In genomic region chr7:30470163-30470770, GRCh38 we compare ENCODE assay signal across 9 cellular contexts. TPM values are rescaled to one million over a fixed set of nuclear protein-coding genes. Genes with fewer than 3 reads are reported as not detected.
A peak's percentile ranks its signal among the peaks of the same experiment; 100 is the strongest.
DNase-seq lines count a peak whose midpoint lies in the region; ATAC-seq and TF ChIP-seq lines count a peak whose summit lies in the region.
"Had no signal": no experiment of that assay in that cellular context is flagged by ENCODE, and none has a peak within 500 bp of the region (broad histone marks: within the 10 kb centered on the region; RNA-seq: fewer than 3 reads in every experiment).

No MANE protein-coding gene starts in this region.

- POLR2A ChIA-PET in naive thymus-derived CD8-positive, alpha-beta T cell (lab: Charles Lee) = no interaction called here

- DNase-seq in EH (ENCODE audit: low read depth) (peak; percentile 34), psoas muscle (peak; percentile 55 to 66), iPS-NIHi11 (ENCODE audit: low spot score) (no peak)
- DNase-seq in naive thymus-derived CD8-positive, alpha-beta T cell = no peak

- peaks cover 60% of the 10 kb centered on the region for H3K4me1 Mint-ChIP-seq in activated T-helper 17 cell treated with anti-CD3 and anti-CD28 coated beads, Interleukin-2, amount 50 U/mL, for 72 hours
- peaks cover 30 to 95% (median 80%) of the 10 kb centered on the region in 4 donors for H3K4me1 Mint-ChIP-seq in naive thymus-derived CD8-positive, alpha-beta T cell

- no peaks in the 10 kb centered on the region for H3K27me3 ChIP-seq in gastroesophageal sphincter
- H3K27me3 ChIP-seq in psoas muscle (ENCODE audit: insufficient read depth in 3 of 3, low read length in 2 of 3) = no peaks in the 10 kb centered on the region

- ATAC-seq in activated T-helper 17 cell treated with anti-CD3 and anti-CD28 coated beads, Interleukin-2, amount 50 U/mL, for 72 hours (replicated peaks) = no peak
- peak; percentile 26 for ATAC-seq in gastroesophageal sphincter
- peak; percentile 87 to 94 (median 92) for ATAC-seq in psoas muscle
- ATAC-seq in HG03571 (IDR thresholded peaks at IDR 0.05; ENCODE audit: unreplicated experiment) = no peak
- ATAC-seq in naive thymus-derived CD8-positive, alpha-beta T cell = no peak
- ATAC-seq in GM19455 (IDR thresholded peaks at IDR 0.05; ENCODE audit: unreplicated experiment) = no peak

- intact Hi-C loops in psoas muscle (cut with DNase I) = no loop called here

- H3K4me1 ChIP-seq in gastroesophageal sphincter (peaks cover 25 to 100% (median 50%) of the 10 kb centered on the region in 3 donors), psoas muscle (peaks cover 38% of the 10 kb centered on the region)

- H3K36me3 ChIP-seq in gastroesophageal sphincter = no peaks in the 10 kb centered on the region
- H3K36me3 ChIP-seq in psoas muscle (ENCODE audit: insufficient read depth in 1 of 2, low read depth in 1 of 2) = no peaks in the 10 kb centered on the region
- H3K36me3 ChIP-seq: HAP-1 had no signal

- H3K27me3 Mint-ChIP-seq in activated T-helper 17 cell treated with anti-CD3 and anti-CD28 coated beads, Interleukin-2, amount 50 U/mL, for 72 hours = no peaks in the 10 kb centered on the region
- no peaks in the 10 kb centered on the region for H3K27me3 Mint-ChIP-seq in naive thymus-derived CD8-positive, alpha-beta T cell

- H3K27ac Mint-ChIP-seq in activated T-helper 17 cell treated with anti-CD3 and anti-CD28 coated beads, Interleukin-2, amount 50 U/mL, for 72 hours = peak overlapping the region; percentile 69
- H3K27ac Mint-ChIP-seq in naive thymus-derived CD8-positive, alpha-beta T cell = peak overlapping the region in 2 of 10 donors; percentile 3 to 13

- no peak for TF ChIP-seq EP300 in gastroesophageal sphincter (IDR thresholded peaks at IDR 0.05)

- TF ChIP-seq CTCF in gastroesophageal sphincter (IDR thresholded peaks at IDR 0.05) (no peak), psoas muscle (IDR thresholded peaks at IDR 0.05) (no peak)

- WGBS in gastroesophageal sphincter (ENCODE audit: low coverage in 1 of 2), 2 donors = 0 to 6% methylated on average over 3 to 10 of the region's 14 CpGs
- WGBS in psoas muscle, 3 donors = 14 to 20% (median 16%) methylated on average over 14 of the region's 14 CpGs

- peak overlapping the region in 1 of 2 donors; percentile 13 for H3K4me3 ChIP-seq in gastroesophageal sphincter
- peak overlapping the region; percentile 17 for H3K4me3 ChIP-seq in psoas muscle
- H3K4me3 ChIP-seq: HAP-1 had no signal

- H3K9me3 ChIP-seq in gastroesophageal sphincter = no peaks in the 10 kb centered on the region
- H3K9me3 ChIP-seq in psoas muscle = no peaks in the 10 kb centered on the region
- H3K9me3 ChIP-seq: HAP-1 had no signal

- TF ChIP-seq POLR2A in gastroesophageal sphincter (IDR thresholded peaks at IDR 0.05) = no peak

- H3K9me3 Mint-ChIP-seq in activated T-helper 17 cell treated with anti-CD3 and anti-CD28 coated beads, Interleukin-2, amount 50 U/mL, for 72 hours = no peaks in the 10 kb centered on the region
- H3K9me3 Mint-ChIP-seq in naive thymus-derived CD8-positive, alpha-beta T cell = no peaks in the 10 kb centered on the region

- peak overlapping the region; percentile 61 for H3K4me3 Mint-ChIP-seq in activated T-helper 17 cell treated with anti-CD3 and anti-CD28 coated beads, Interleukin-2, amount 50 U/mL, for 72 hours
- H3K4me3 Mint-ChIP-seq in naive thymus-derived CD8-positive, alpha-beta T cell = peak overlapping the region in 2 of 10 donors; percentile 3 to 20

- H3K27ac ChIP-seq in gastroesophageal sphincter = peak overlapping the region; percentile 68 to 89 (median 82)
- H3K27ac ChIP-seq in psoas muscle = peak overlapping the region; percentile 76

- H3K36me3 Mint-ChIP-seq in activated T-helper 17 cell treated with anti-CD3 and anti-CD28 coated beads, Interleukin-2, amount 50 U/mL, for 72 hours (ENCODE audit: low read depth) = peaks cover 5% of the 10 kb centered on the region
- H3K36me3 Mint-ChIP-seq in naive thymus-derived CD8-positive, alpha-beta T cell = peaks cover 0 to 7% (median 6%) of the 10 kb centered on the region in 3 donors

RNA-seq across cellular contexts. Expression of gene NOD1, which starts 8.3 kb away (rescaled TPM):
- 10 to 100 TPM; 11.4 to 14.5 TPM for total RNA-seq in activated T-helper 17 cell treated with anti-CD3 and anti-CD28 coated beads, Interleukin-2, amount 50 U/mL, for 72 hours
- 10 to 100 TPM; 10.3 to 28.1 (median 16.9) TPM for total RNA-seq in gastroesophageal sphincter
- 1 to 10 TPM; 2.5 to 4.1 (median 2.9) TPM for total RNA-seq in psoas muscle
- polyA plus RNA-seq in psoas muscle = 1 to 10 TPM; 1.7 to 3.3 (median 2.0) TPM
- 10 to 100 TPM; 16.9 to 18.9 TPM for total RNA-seq in naive thymus-derived CD8-positive, alpha-beta T cell
- 1 to 10 TPM; 5.7 to 9.3 (median 6.4) TPM for polyA plus RNA-seq in naive thymus-derived CD8-positive, alpha-beta T cell

RNA-seq across cellular contexts. Expression of gene GGCT, which starts 34.4 kb away (rescaled TPM):
- 10 to 100 TPM; 35.5 to 68.3 TPM for total RNA-seq in activated T-helper 17 cell treated with anti-CD3 and anti-CD28 coated beads, Interleukin-2, amount 50 U/mL, for 72 hours
- total RNA-seq in gastroesophageal sphincter = 10 to 100 TPM; 16.7 to 29.0 (median 23.7) TPM
- 10 to 100 TPM; 16.2 to 20.6 (median 17.0) TPM for total RNA-seq in psoas muscle
- 10 to 100 TPM; 30.8 to 55.7 (median 31.8) TPM for polyA plus RNA-seq in psoas muscle
- total RNA-seq in naive thymus-derived CD8-positive, alpha-beta T cell = 10 to 100 TPM; 13.8 to 15.7 TPM
- polyA plus RNA-seq in naive thymus-derived CD8-positive, alpha-beta T cell = 10 to 100 TPM; 26.0 to 28.2 (median 27.0) TPM

Comparison
In these comparisons a context has a peak if more than half of its experiments do, and no peak if none do; other contexts are left out.
1. DNase-seq: peak in EH (single experiment) and psoas muscle (2 of 2); none in iPS-NIHi11 (single experiment) and naive thymus-derived CD8-positive, alpha-beta T cell (0 of 10).
2. ATAC-seq: peak in gastroesophageal sphincter (single experiment) and psoas muscle (4 of 4); none in activated T-helper 17 cell treated with anti-CD3 and anti-CD28 coated beads, Interleukin-2, amount 50 U/mL, for 72 hours (single experiment), HG03571 (single experiment), naive thymus-derived CD8-positive, alpha-beta T cell (0 of 2) and GM19455 (single experiment).